8 cellular contexts compared by ENCODE assay signal in genomic region chr4:338759-339097, GRCh38. TPM values are rescaled to one million over a fixed set of nuclear protein-coding genes. Genes with fewer than 3 reads are reported as not detected.
DNase-seq lines count a peak whose midpoint lies in the region; ATAC-seq, FAIRE-seq and TF ChIP-seq lines count a peak whose summit lies in the region.

No MANE protein-coding gene starts in this region.

- no peak overlapping the region for H3K27ac ChIP-seq in CD8-positive, alpha-beta T cell (ENCODE audit: low read depth, low read length)
- H3K27ac ChIP-seq in PC-3 (ENCODE audit: low read length): no peak overlapping the region
- H3K27ac ChIP-seq in endothelial cell of umbilical vein (ENCODE audit: insufficient read depth, low read depth, low read length): no peak overlapping the region
- peak overlapping the region; percentile 98 for H3K27ac ChIP-seq in osteoblast (ENCODE audit: low read depth, low read length)

- H3K9ac ChIP-seq in PC-3 (ENCODE audit: low read length) (peak overlapping the region; percentile 91; the same call in 1 of the 2 replicates), endothelial cell of umbilical vein (replicated peaks; ENCODE audit: extremely low read depth, insufficient read depth, low read length) (no peak overlapping the region)

- H3K27me3 ChIP-seq in CD8-positive, alpha-beta T cell (ENCODE audit: insufficient read depth, low read length): no peaks in the 10 kb centered on the region
- H3K27me3 ChIP-seq in PC-3 (ENCODE audit: low read length) (no peaks in the 10 kb centered on the region), endothelial cell of umbilical vein (ENCODE audit: control insufficient read depth in 2 of 2, insufficient read depth in 2 of 2, low read length in 2 of 2) (no peaks in the 10 kb centered on the region), osteoblast (ENCODE audit: insufficient read depth, low read length) (no peaks in the 10 kb centered on the region)

- H4K20me1 ChIP-seq in PC-3 (ENCODE audit: low read length) (no peaks in the 10 kb centered on the region), endothelial cell of umbilical vein (replicated peaks; ENCODE audit: control insufficient read depth, extremely low read depth, insufficient read depth, low read length) (no peaks in the 10 kb centered on the region), osteoblast (ENCODE audit: insufficient read depth, low read length) (peaks cover 4% of the 10 kb centered on the region)

- H3K9me1 ChIP-seq in endothelial cell of umbilical vein (replicated peaks; ENCODE audit: control insufficient read depth, extremely low read depth, insufficient read depth, low read length): no peaks in the 10 kb centered on the region

- peaks cover 46% of the 10 kb centered on the region for H3K4me1 Mint-ChIP-seq in CD8-positive, alpha-beta T cell (ENCODE audit: low read depth)

- H3K79me2 ChIP-seq in PC-3 (ENCODE audit: low read length): peaks cover 51% of the 10 kb centered on the region
- peaks cover 20% of the 10 kb centered on the region for H3K79me2 ChIP-seq in endothelial cell of umbilical vein (ENCODE audit: control insufficient read depth, insufficient read depth, low read length)
- peaks cover 54% of the 10 kb centered on the region for H3K79me2 ChIP-seq in osteoblast (ENCODE audit: insufficient read depth, low read length)

- H3K4me3 Mint-ChIP-seq in CD8-positive, alpha-beta T cell: peak overlapping the region; percentile 99

- H3K4me3 ChIP-seq in CD8-positive, alpha-beta T cell (ENCODE audit: low read depth, low read length): peak overlapping the region; percentile 94
- H3K4me3 ChIP-seq in PC-3 (ENCODE audit: low read length) (peak overlapping the region; percentile 93), endothelial cell of umbilical vein (replicated peaks in 1 of 3; ENCODE audit: insufficient read depth in 1 of 3, low read depth in 1 of 3, low read length in 3 of 3) (peak overlapping the region; percentile 0 to 78 (median 39)), osteoblast (ENCODE audit: insufficient read depth, low read length) (peak overlapping the region; percentile 97)

- no peak for ATAC-seq in CD8-positive, alpha-beta T cell
- ATAC-seq in PC-3 (no peak), HG03095 (IDR thresholded peaks at IDR 0.05; ENCODE audit: unreplicated experiment) (no peak), GM21723 (IDR thresholded peaks at IDR 0.05; ENCODE audit: unreplicated experiment) (no peak)

- no peak for FAIRE-seq in endothelial cell of umbilical vein (lab: Jason Lieb, UNC)

- peaks cover 57% of the 10 kb centered on the region for H3K36me3 Mint-ChIP-seq in CD8-positive, alpha-beta T cell

- intact Hi-C loops in CD8-positive, alpha-beta T cell (cut with DNase I, micrococcal nuclease): loop anchor here (1.0 to 5.0 kb wide), 3 partner anchors 160 to 649 kb away; partner anchors contain the start of genes ATP5ME (in 2 of the 2), MYL5 (in 2 of the 2) and IDUA (in 1 of the 2)
- intact Hi-C loops in PC-3 (cut with micrococcal nuclease) (loop anchor here (10.0 kb wide), 1 partner anchor 136 kb away; no protein-coding TSS in a partner anchor), endothelial cell of umbilical vein (cut with micrococcal nuclease) (loop anchor here (10.0 kb wide), 3 partner anchors 94 to 336 kb away; partner anchors contain the start of genes ATP5ME and MYL5)

- H3K4me1 ChIP-seq in CD8-positive, alpha-beta T cell (ENCODE audit: insufficient read depth, low read length): peaks cover 17% of the 10 kb centered on the region
- H3K4me1 ChIP-seq in PC-3 (ENCODE audit: insufficient read depth, low read length) (0 out of 2 replicates have a peak, but pooled peaks cover 3% of the 10 kb centered on the region), endothelial cell of umbilical vein (ENCODE audit: control insufficient read depth, extremely low read depth, insufficient read depth, low read length) (peaks cover 3% of the 10 kb centered on the region), osteoblast (ENCODE audit: insufficient read depth, low read length) (peaks cover 7% of the 10 kb centered on the region)

- DNase-seq in CD8-positive, alpha-beta T cell: no peak
- DNase-seq in PC-3 (no peak), endothelial cell of umbilical vein (ENCODE audit: low read depth, low spot score) (no peak), osteoblast (ENCODE audit: insufficient read length, low spot score, missing footprints) (no peak), OCI-M2 (lab: John Stamatoyannopoulos, UW; ENCODE audit: unreplicated experiment) (no peak), HT-29 (ENCODE audit: low spot score) (no peak)

- H3K4me2 ChIP-seq in PC-3 (ENCODE audit: low read length): peak overlapping the region; percentile 85
- peak overlapping the region; percentile 4 for H3K4me2 ChIP-seq in endothelial cell of umbilical vein (ENCODE audit: insufficient read depth, low read length)
- peak overlapping the region; percentile 96 for H3K4me2 ChIP-seq in osteoblast (ENCODE audit: insufficient read depth, low read length)

- BruUV-seq in PC-3 (replicated peaks; lab: Mats Ljungman, UMichigan): no TSS peak
- no TSS peak for BruUV-seq in endothelial cell of umbilical vein (replicated peaks; lab: Mats Ljungman, UMichigan)

- H3K9me2 ChIP-seq in PC-3 (replicated peaks; ENCODE audit: low read length): no peaks in the 10 kb centered on the region

- TF ChIP-seq CTCF in CD8-positive, alpha-beta T cell (IDR thresholded peaks at IDR 0.05): no peak
- TF ChIP-seq CTCF in PC-3 (conservative IDR thresholded peaks at IDR 0.05; ENCODE audit: low read depth, low read length) (no peak), endothelial cell of umbilical vein (IDR thresholded peaks at IDR 0.05; ENCODE audit: extremely low read depth in 1 of 2, insufficient read depth in 1 of 2, low read depth in 1 of 2, low read length in 2 of 2) (no peak), osteoblast (IDR thresholded peaks at IDR 0.05; ENCODE audit: extremely low read depth, low read depth, low read length) (no peak)

- H3K27me3 Mint-ChIP-seq in CD8-positive, alpha-beta T cell (ENCODE audit: low read depth): no peaks in the 10 kb centered on the region

- CTCF ChIA-PET in CD8-positive, alpha-beta T cell (lab: Charles Lee): interaction anchor here (0.7 kb wide), 1 partner anchor 11 kb away, joined by 3 read pairs; no protein-coding TSS in a partner anchor
- CTCF ChIA-PET in PC-3 (lab: Charles Lee) (no interaction called here), endothelial cell of umbilical vein (lab: Charles Lee) (no interaction called here)

- peaks cover 24% of the 10 kb centered on the region for H3K9me3 Mint-ChIP-seq in CD8-positive, alpha-beta T cell

- POLR2A ChIA-PET in CD8-positive, alpha-beta T cell (lab: Charles Lee): interaction anchor here (1.5 kb wide), 1 partner anchor 10 kb away, joined by 7 read pairs; no protein-coding TSS in a partner anchor
- POLR2A ChIA-PET in PC-3 (lab: Charles Lee; ENCODE audit: unreplicated experiment) (no interaction called here), endothelial cell of umbilical vein (lab: Charles Lee) (no interaction called here)

- H3K36me3 ChIP-seq in CD8-positive, alpha-beta T cell (ENCODE audit: insufficient read depth, low read length): peaks cover 2% of the 10 kb centered on the region
- peaks cover 45% of the 10 kb centered on the region for H3K36me3 ChIP-seq in PC-3 (ENCODE audit: low read depth, low read length)
- no peaks in the 10 kb centered on the region for H3K36me3 ChIP-seq in endothelial cell of umbilical vein (ENCODE audit: control insufficient read depth in 2 of 2, extremely low read depth in 1 of 2, insufficient read depth in 2 of 2, low read length in 2 of 2)
- H3K36me3 ChIP-seq in osteoblast (ENCODE audit: insufficient read depth, low read length): peaks cover under 1% of the 10 kb centered on the region

- no peak for TF ChIP-seq POLR2A in endothelial cell of umbilical vein (IDR thresholded peaks at IDR 0.05; ENCODE audit: low read depth, low read length)

- H3K9me3 ChIP-seq in CD8-positive, alpha-beta T cell (ENCODE audit: low read length): peaks cover 26% of the 10 kb centered on the region
- H3K9me3 ChIP-seq in PC-3 (ENCODE audit: low read length): peaks cover 4% of the 10 kb centered on the region; the same call in 1 of the 2 replicates
- no peaks in the 10 kb centered on the region for H3K9me3 ChIP-seq in endothelial cell of umbilical vein (replicated peaks; ENCODE audit: control insufficient read depth, insufficient read depth, low read length)
- no peaks in the 10 kb centered on the region for H3K9me3 ChIP-seq in osteoblast (ENCODE audit: low read depth, low read length)

- no peaks in the 10 kb centered on the region for H3F3A ChIP-seq in PC-3 (ENCODE audit: low read length, unreplicated experiment)

- H2AFZ ChIP-seq in PC-3 (ENCODE audit: low read length): no peak overlapping the region
- H2AFZ ChIP-seq in endothelial cell of umbilical vein (ENCODE audit: low read depth, low read length): no peak overlapping the region
- H2AFZ ChIP-seq in osteoblast (ENCODE audit: low read length): peak overlapping the region; percentile 97

- dilution Hi-C loops in endothelial cell of umbilical vein (cut with MboI; ENCODE audit: extremely low pct_ligation_motif_present, low sequenced_read_pairs): no loop called here

- peak overlapping the region; percentile 99 for H3K27ac Mint-ChIP-seq in CD8-positive, alpha-beta T cell

RNA-seq across cellular contexts. Expression of gene ZNF141, which starts 1.1 kb away (rescaled TPM):
- total RNA-seq in CD8-positive, alpha-beta T cell: 10 to 100 TPM; 16.3 to 19.9 TPM
- 5.4 and 6.5 TPM in 2 replicates for total RNA-seq in PC-3 (2014; rRNA removed)
- 9.8 and 11.4 TPM in 2 replicates for total RNA-seq in endothelial cell of umbilical vein
- 2.0 and 2.2 TPM in 2 replicates for polyA plus RNA-seq in endothelial cell of umbilical vein
- polyA plus RNA-seq in endothelial cell of umbilical vein (2011; cell fraction: cytosol; rRNA removed): 1.7 and 1.8 TPM in 2 replicates
- 12.1 and 16.6 TPM in 2 replicates for polyA plus RNA-seq in endothelial cell of umbilical vein (2011; cell fraction: nucleus; rRNA removed)
- 2.3 and 2.4 TPM in 2 replicates for polyA plus RNA-seq in endothelial cell of umbilical vein (2012)
- 4.6 TPM in 2 replicates for polyA minus RNA-seq in endothelial cell of umbilical vein
- polyA minus RNA-seq in endothelial cell of umbilical vein (2011; cell fraction: cytosol; rRNA and poly(A)+ RNA removed): not detected
- 14.4 and 17.9 TPM in 2 replicates for polyA minus RNA-seq in endothelial cell of umbilical vein (2011; cell fraction: nucleus; rRNA and poly(A)+ RNA removed)
- total RNA-seq in osteoblast: 15.2 and 20.6 TPM in 2 replicates
- total RNA-seq in HT-29 (2014; rRNA removed; shearing (Covaris generic)): 0.44 and 0.84 TPM in 2 replicates

RNA-seq across cellular contexts. Expression of gene ZNF732, which starts 33.5 kb away (rescaled TPM):
- total RNA-seq in CD8-positive, alpha-beta T cell: not detected
- total RNA-seq in PC-3 (2014; rRNA removed) (not detected in 2 replicates), endothelial cell of umbilical vein (1.3 and 3.1 TPM in 2 replicates), osteoblast (0.59 and 0.72 TPM in 2 replicates)
- 0.03 and 0.04 TPM in 2 replicates for polyA plus RNA-seq in endothelial cell of umbilical vein
- 0.13 TPM in 2 replicates for polyA plus RNA-seq in endothelial cell of umbilical vein (2011; cell fraction: cytosol; rRNA removed)
- 0.39 and 0.88 TPM in 2 replicates for polyA plus RNA-seq in endothelial cell of umbilical vein (2011; cell fraction: nucleus; rRNA removed)
- polyA plus RNA-seq in endothelial cell of umbilical vein (2012): not detected in 2 replicates
- polyA minus RNA-seq in endothelial cell of umbilical vein: 0.13 and 0.44 TPM in 2 replicates
- polyA minus RNA-seq in endothelial cell of umbilical vein (2011; cell fraction: cytosol; rRNA and poly(A)+ RNA removed): not detected
- 0.63 and 1.4 TPM in 2 replicates for polyA minus RNA-seq in endothelial cell of umbilical vein (2011; cell fraction: nucleus; rRNA and poly(A)+ RNA removed)
- total RNA-seq in HT-29 (2014; rRNA removed; shearing (Covaris generic)): not detected in 2 replicates

Comparison
In these comparisons a context has a peak if more than half of its experiments do, and no peak if none do; other contexts are left out.
1. H3K4me3 ChIP-seq: peak in every context shown above with its lines; median percentile 97 in osteoblast; 94 in CD8-positive, alpha-beta T cell; 93 in PC-3; 39 in endothelial cell of umbilical vein.
2. H3K4me2 ChIP-seq: peak in every context shown above with its lines; median percentile 96 in osteoblast; 85 in PC-3; 4 in endothelial cell of umbilical vein.